21 cellular contexts compared by ENCODE assay signal in genomic region chr5:16921246-16921645, GRCh38. TPM values are rescaled to one million over a fixed set of nuclear protein-coding genes. Genes with fewer than 3 reads are reported as not detected.
"Had no signal": no experiment of that assay in that cellular context is flagged by ENCODE, and none has a peak within 500 bp of the region (broad histone marks: within the 10 kb centered on the region; RNA-seq: fewer than 3 reads in every experiment).

No MANE protein-coding gene starts in this region.

- ATAC-seq: left cardiac atrium; left ventricle myocardium superior; naive thymus-derived CD8-positive, alpha-beta T cell; right cardiac atrium; stimulated activated effector memory CD8-positive, alpha-beta T cell treated with anti-CD3 and anti-CD28 coated beads, Interleukin-12 subunit alpha, Interleukin-12 subunit beta, amount 100 ng/mL, for 72 hours; stimulated activated naive CD8-positive, alpha-beta T cell treated with anti-CD3 and anti-CD28 coated beads, Interleukin-15, Interleukin-2, amounts not matched to agents 100 U/mL and 50 U/mL, for 24 hours had no signal

- H3K27ac Mint-ChIP-seq: naive thymus-derived CD8-positive, alpha-beta T cell; neural progenitor cell; progenitor cell of endocrine pancreas; stimulated activated effector memory CD8-positive, alpha-beta T cell treated with anti-CD3 and anti-CD28 coated beads, Interleukin-12 subunit alpha, Interleukin-12 subunit beta, amount 100 ng/mL, for 72 hours had no signal

- H3K9me3 ChIP-seq: esophagus squamous epithelium, ovary, tibial artery, upper lobe of left lung, uterus had no signal

- H3K4me3 ChIP-seq: esophagus squamous epithelium, lung, neural progenitor cell, ovary, tibial artery, upper lobe of left lung, uterus had no signal

- H3K27ac ChIP-seq: esophagus squamous epithelium, foreskin keratinocyte, neural progenitor cell, ovary, tibial artery had no signal

- H3K27me3 Mint-ChIP-seq: progenitor cell of endocrine pancreas had no signal

- H3K36me3 ChIP-seq: esophagus squamous epithelium, neural progenitor cell, ovary, tibial artery, upper lobe of left lung, uterus had no signal

- DNase-seq: effector memory CD4-positive, alpha-beta T cell; esophagus squamous epithelium; foreskin keratinocyte; kidney; left cardiac atrium; left ventricle myocardium superior; mesendoderm; naive thymus-derived CD8-positive, alpha-beta T cell; nucleus accumbens; ovary; right cardiac atrium; stimulated activated CD4-positive, alpha-beta T cell treated with anti-CD3 and anti-CD28 coated beads, Interleukin-4, amount 100 ng/mL, for 1 hour; stimulated activated CD8-positive, alpha-beta memory T cell treated with anti-CD3 and anti-CD28 coated beads, Interleukin-4, amount 100 ng/mL, for 48 hours; stimulated activated naive CD8-positive, alpha-beta T cell treated with anti-CD3 and anti-CD28 coated beads, Interleukin-15, Interleukin-2, amounts not matched to agents 100 U/mL and 50 U/mL, for 24 hours; tibial artery; upper lobe of left lung; uterus had no signal

- H3K27me3 ChIP-seq: esophagus squamous epithelium, foreskin keratinocyte, neural progenitor cell, ovary, tibial artery, upper lobe of left lung, uterus had no signal

- H3K4me1 ChIP-seq: neural progenitor cell, uterus had no signal

- FAIRE-seq: kidney had no signal

- H3K36me3 Mint-ChIP-seq: naive thymus-derived CD8-positive, alpha-beta T cell; stimulated activated effector memory CD8-positive, alpha-beta T cell treated with anti-CD3 and anti-CD28 coated beads, Interleukin-12 subunit alpha, Interleukin-12 subunit beta, amount 100 ng/mL, for 72 hours had no signal

- H3K4me3 Mint-ChIP-seq: naive thymus-derived CD8-positive, alpha-beta T cell; neural progenitor cell; stimulated activated effector memory CD8-positive, alpha-beta T cell treated with anti-CD3 and anti-CD28 coated beads, Interleukin-12 subunit alpha, Interleukin-12 subunit beta, amount 100 ng/mL, for 72 hours had no signal

- H3K4me1 Mint-ChIP-seq: naive thymus-derived CD8-positive, alpha-beta T cell; stimulated activated effector memory CD8-positive, alpha-beta T cell treated with anti-CD3 and anti-CD28 coated beads, Interleukin-12 subunit alpha, Interleukin-12 subunit beta, amount 100 ng/mL, for 72 hours had no signal

RNA-seq across cellular contexts. Expression of gene MYO10, which starts 14.8 kb away (rescaled TPM):
- total RNA-seq: naive thymus-derived CD8-positive, alpha-beta T cell had no signal
